ENCODE assay signal across 1 cellular context in the genomic region with DNA sequence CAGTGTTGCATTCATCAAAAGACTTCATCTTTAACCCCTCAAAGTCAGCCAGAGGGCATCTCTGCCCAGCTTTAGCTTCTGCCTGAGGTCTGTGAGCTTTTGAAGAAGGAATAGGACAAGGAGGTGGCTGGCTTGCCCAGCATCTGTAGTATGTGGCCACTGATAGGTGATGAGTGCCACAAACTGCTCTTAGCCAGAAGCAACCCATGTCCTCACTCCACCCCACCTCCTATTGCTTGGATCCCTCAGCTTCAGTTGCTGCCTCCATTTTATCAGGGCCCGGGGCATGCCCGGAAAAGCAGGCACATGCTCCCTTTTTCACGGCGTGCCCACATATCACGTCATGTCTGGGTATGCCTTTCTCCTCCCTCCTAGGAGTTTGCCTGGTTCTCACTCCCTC.
TF ChIP-seq lines count a peak whose summit lies in the region.

No MANE protein-coding gene starts in this region.

TF ChIP-seq in GM23338, 12 proteins besides CTCF, POLR2A, EP300 and RAD21 (continued from another document):
- TF ChIP-seq, protein P1, sequence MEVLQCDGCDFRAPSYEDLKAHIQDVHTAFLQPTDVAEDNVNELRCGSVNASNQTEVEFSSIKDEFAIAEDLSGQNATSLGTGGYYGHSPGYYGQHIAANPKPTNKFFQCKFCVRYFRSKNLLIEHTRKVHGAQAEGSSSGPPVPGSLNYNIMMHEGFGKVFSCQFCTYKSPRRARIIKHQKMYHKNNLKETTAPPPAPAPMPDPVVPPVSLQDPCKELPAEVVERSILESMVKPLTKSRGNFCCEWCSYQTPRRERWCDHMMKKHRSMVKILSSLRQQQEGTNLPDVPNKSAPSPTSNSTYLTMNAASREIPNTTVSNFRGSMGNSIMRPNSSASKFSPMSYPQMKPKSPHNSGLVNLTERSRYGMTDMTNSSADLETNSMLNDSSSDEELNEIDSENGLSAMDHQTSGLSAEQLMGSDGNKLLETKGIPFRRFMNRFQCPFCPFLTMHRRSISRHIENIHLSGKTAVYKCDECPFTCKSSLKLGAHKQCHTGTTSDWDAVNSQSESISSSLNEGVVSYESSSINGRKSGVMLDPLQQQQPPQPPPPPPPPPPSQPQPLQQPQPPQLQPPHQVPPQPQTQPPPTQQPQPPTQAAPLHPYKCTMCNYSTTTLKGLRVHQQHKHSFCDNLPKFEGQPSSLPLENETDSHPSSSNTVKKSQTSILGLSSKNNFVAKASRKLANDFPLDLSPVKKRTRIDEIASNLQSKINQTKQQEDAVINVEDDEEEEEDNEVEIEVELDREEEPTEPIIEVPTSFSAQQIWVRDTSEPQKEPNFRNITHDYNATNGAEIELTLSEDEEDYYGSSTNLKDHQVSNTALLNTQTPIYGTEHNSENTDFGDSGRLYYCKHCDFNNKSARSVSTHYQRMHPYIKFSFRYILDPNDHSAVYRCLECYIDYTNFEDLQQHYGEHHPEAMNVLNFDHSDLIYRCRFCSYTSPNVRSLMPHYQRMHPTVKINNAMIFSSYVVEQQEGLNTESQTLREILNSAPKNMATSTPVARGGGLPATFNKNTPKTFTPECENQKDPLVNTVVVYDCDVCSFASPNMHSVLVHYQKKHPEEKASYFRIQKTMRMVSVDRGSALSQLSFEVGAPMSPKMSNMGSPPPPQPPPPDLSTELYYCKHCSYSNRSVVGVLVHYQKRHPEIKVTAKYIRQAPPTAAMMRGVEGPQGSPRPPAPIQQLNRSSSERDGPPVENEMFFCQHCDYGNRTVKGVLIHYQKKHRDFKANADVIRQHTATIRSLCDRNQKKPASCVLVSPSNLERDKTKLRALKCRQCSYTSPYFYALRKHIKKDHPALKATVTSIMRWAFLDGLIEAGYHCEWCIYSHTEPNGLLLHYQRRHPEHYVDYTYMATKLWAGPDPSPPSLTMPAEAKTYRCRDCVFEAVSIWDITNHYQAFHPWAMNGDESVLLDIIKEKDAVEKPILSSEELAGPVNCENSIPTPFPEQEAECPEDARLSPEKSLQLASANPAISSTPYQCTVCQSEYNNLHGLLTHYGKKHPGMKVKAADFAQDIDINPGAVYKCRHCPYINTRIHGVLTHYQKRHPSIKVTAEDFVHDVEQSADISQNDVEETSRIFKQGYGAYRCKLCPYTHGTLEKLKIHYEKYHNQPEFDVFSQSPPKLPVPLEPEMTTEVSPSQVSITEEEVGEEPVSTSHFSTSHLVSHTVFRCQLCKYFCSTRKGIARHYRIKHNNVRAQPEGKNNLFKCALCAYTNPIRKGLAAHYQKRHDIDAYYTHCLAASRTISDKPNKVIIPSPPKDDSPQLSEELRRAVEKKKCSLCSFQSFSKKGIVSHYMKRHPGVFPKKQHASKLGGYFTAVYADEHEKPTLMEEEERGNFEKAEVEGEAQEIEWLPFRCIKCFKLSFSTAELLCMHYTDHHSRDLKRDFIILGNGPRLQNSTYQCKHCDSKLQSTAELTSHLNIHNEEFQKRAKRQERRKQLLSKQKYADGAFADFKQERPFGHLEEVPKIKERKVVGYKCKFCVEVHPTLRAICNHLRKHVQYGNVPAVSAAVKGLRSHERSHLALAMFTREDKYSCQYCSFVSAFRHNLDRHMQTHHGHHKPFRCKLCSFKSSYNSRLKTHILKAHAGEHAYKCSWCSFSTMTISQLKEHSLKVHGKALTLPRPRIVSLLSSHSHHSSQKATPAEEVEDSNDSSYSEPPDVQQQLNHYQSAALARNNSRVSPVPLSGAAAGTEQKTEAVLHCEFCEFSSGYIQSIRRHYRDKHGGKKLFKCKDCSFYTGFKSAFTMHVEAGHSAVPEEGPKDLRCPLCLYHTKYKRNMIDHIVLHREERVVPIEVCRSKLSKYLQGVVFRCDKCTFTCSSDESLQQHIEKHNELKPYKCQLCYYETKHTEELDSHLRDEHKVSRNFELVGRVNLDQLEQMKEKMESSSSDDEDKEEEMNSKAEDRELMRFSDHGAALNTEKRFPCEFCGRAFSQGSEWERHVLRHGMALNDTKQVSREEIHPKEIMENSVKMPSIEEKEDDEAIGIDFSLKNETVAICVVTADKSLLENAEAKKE (CRISPR knock-in tag; IDR thresholded peaks at IDR 0.05) = no peak
- TF ChIP-seq, protein P2, sequence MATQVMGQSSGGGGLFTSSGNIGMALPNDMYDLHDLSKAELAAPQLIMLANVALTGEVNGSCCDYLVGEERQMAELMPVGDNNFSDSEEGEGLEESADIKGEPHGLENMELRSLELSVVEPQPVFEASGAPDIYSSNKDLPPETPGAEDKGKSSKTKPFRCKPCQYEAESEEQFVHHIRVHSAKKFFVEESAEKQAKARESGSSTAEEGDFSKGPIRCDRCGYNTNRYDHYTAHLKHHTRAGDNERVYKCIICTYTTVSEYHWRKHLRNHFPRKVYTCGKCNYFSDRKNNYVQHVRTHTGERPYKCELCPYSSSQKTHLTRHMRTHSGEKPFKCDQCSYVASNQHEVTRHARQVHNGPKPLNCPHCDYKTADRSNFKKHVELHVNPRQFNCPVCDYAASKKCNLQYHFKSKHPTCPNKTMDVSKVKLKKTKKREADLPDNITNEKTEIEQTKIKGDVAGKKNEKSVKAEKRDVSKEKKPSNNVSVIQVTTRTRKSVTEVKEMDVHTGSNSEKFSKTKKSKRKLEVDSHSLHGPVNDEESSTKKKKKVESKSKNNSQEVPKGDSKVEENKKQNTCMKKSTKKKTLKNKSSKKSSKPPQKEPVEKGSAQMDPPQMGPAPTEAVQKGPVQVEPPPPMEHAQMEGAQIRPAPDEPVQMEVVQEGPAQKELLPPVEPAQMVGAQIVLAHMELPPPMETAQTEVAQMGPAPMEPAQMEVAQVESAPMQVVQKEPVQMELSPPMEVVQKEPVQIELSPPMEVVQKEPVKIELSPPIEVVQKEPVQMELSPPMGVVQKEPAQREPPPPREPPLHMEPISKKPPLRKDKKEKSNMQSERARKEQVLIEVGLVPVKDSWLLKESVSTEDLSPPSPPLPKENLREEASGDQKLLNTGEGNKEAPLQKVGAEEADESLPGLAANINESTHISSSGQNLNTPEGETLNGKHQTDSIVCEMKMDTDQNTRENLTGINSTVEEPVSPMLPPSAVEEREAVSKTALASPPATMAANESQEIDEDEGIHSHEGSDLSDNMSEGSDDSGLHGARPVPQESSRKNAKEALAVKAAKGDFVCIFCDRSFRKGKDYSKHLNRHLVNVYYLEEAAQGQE (IDR thresholded peaks at IDR 0.05; ENCODE audit: unreplicated experiment) = no peak
- no peak for TF ChIP-seq NANOG (IDR thresholded peaks at IDR 0.05; ENCODE audit: borderline replicate concordance)
- no peak for TF ChIP-seq EZH2 (IDR thresholded peaks at IDR 0.05; ENCODE audit: low read depth, unreplicated experiment)
- no peak for TF ChIP-seq POLR2AphosphoS5 (IDR thresholded peaks at IDR 0.05; ENCODE audit: low read depth)
- no peak for TF ChIP-seq JUNB (IDR thresholded peaks at IDR 0.05; ENCODE audit: unreplicated experiment)
- no peak for TF ChIP-seq ZNF331 (CRISPR knock-in tag; IDR thresholded peaks at IDR 0.05; ENCODE audit: low read depth)
- no peak for TF ChIP-seq CREB1 (CRISPR knock-in tag; IDR thresholded peaks at IDR 0.05; ENCODE audit: low read depth)
- TF ChIP-seq STAT1 (IDR thresholded peaks at IDR 0.05; ENCODE audit: unreplicated experiment) = no peak
- no peak for TF ChIP-seq EZH2phosphoT487 (IDR thresholded peaks at IDR 0.05; ENCODE audit: unreplicated experiment)
- no peak for TF ChIP-seq ZNF114 (CRISPR knock-in tag; IDR thresholded peaks at IDR 0.05)
